1 cellular context compared by ENCODE assay signal in genomic region chr12:67578976-67579661, GRCh38.
TF ChIP-seq lines count a peak whose summit lies in the region.

No MANE protein-coding gene starts in this region.

TF ChIP-seq in GM23338, 12 proteins besides CTCF, POLR2A, EP300 and RAD21 (continued from another document):
- TF ChIP-seq ZNF331 (CRISPR knock-in tag; IDR thresholded peaks at IDR 0.05; ENCODE audit: low read depth): no peak
- TF ChIP-seq CREB1 (CRISPR knock-in tag; IDR thresholded peaks at IDR 0.05; ENCODE audit: low read depth): no peak
- TF ChIP-seq, protein P1, sequence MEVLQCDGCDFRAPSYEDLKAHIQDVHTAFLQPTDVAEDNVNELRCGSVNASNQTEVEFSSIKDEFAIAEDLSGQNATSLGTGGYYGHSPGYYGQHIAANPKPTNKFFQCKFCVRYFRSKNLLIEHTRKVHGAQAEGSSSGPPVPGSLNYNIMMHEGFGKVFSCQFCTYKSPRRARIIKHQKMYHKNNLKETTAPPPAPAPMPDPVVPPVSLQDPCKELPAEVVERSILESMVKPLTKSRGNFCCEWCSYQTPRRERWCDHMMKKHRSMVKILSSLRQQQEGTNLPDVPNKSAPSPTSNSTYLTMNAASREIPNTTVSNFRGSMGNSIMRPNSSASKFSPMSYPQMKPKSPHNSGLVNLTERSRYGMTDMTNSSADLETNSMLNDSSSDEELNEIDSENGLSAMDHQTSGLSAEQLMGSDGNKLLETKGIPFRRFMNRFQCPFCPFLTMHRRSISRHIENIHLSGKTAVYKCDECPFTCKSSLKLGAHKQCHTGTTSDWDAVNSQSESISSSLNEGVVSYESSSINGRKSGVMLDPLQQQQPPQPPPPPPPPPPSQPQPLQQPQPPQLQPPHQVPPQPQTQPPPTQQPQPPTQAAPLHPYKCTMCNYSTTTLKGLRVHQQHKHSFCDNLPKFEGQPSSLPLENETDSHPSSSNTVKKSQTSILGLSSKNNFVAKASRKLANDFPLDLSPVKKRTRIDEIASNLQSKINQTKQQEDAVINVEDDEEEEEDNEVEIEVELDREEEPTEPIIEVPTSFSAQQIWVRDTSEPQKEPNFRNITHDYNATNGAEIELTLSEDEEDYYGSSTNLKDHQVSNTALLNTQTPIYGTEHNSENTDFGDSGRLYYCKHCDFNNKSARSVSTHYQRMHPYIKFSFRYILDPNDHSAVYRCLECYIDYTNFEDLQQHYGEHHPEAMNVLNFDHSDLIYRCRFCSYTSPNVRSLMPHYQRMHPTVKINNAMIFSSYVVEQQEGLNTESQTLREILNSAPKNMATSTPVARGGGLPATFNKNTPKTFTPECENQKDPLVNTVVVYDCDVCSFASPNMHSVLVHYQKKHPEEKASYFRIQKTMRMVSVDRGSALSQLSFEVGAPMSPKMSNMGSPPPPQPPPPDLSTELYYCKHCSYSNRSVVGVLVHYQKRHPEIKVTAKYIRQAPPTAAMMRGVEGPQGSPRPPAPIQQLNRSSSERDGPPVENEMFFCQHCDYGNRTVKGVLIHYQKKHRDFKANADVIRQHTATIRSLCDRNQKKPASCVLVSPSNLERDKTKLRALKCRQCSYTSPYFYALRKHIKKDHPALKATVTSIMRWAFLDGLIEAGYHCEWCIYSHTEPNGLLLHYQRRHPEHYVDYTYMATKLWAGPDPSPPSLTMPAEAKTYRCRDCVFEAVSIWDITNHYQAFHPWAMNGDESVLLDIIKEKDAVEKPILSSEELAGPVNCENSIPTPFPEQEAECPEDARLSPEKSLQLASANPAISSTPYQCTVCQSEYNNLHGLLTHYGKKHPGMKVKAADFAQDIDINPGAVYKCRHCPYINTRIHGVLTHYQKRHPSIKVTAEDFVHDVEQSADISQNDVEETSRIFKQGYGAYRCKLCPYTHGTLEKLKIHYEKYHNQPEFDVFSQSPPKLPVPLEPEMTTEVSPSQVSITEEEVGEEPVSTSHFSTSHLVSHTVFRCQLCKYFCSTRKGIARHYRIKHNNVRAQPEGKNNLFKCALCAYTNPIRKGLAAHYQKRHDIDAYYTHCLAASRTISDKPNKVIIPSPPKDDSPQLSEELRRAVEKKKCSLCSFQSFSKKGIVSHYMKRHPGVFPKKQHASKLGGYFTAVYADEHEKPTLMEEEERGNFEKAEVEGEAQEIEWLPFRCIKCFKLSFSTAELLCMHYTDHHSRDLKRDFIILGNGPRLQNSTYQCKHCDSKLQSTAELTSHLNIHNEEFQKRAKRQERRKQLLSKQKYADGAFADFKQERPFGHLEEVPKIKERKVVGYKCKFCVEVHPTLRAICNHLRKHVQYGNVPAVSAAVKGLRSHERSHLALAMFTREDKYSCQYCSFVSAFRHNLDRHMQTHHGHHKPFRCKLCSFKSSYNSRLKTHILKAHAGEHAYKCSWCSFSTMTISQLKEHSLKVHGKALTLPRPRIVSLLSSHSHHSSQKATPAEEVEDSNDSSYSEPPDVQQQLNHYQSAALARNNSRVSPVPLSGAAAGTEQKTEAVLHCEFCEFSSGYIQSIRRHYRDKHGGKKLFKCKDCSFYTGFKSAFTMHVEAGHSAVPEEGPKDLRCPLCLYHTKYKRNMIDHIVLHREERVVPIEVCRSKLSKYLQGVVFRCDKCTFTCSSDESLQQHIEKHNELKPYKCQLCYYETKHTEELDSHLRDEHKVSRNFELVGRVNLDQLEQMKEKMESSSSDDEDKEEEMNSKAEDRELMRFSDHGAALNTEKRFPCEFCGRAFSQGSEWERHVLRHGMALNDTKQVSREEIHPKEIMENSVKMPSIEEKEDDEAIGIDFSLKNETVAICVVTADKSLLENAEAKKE (CRISPR knock-in tag; IDR thresholded peaks at IDR 0.05): no peak
- TF ChIP-seq JUNB (IDR thresholded peaks at IDR 0.05; ENCODE audit: unreplicated experiment): no peak
- TF ChIP-seq, protein P2, sequence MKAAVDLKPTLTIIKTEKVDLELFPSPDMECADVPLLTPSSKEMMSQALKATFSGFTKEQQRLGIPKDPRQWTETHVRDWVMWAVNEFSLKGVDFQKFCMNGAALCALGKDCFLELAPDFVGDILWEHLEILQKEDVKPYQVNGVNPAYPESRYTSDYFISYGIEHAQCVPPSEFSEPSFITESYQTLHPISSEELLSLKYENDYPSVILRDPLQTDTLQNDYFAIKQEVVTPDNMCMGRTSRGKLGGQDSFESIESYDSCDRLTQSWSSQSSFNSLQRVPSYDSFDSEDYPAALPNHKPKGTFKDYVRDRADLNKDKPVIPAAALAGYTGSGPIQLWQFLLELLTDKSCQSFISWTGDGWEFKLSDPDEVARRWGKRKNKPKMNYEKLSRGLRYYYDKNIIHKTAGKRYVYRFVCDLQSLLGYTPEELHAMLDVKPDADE (IDR thresholded peaks at IDR 0.05): no peak
- no peak for TF ChIP-seq NANOG (IDR thresholded peaks at IDR 0.05; ENCODE audit: borderline replicate concordance)
- TF ChIP-seq REST (IDR thresholded peaks at IDR 0.05; ENCODE audit: unreplicated experiment): no peak
- no peak for TF ChIP-seq EZH2phosphoT487 (IDR thresholded peaks at IDR 0.05; ENCODE audit: unreplicated experiment)
- TF ChIP-seq POLR2AphosphoS5 (IDR thresholded peaks at IDR 0.05; ENCODE audit: low read depth): no peak
TF ChIP-seq in GM23338: peak in this region for 0.
